In genomic region chr2:186543561-186544131, GRCh38 we compare ENCODE assay signal across 10 cellular contexts. TPM values are rescaled to one million over a fixed set of nuclear protein-coding genes. Genes with fewer than 3 reads are reported as not detected.
DNase-seq lines count a peak whose midpoint lies in the region; ATAC-seq, FAIRE-seq and TF ChIP-seq lines count a peak whose summit lies in the region.
"Had no signal": no experiment of that assay in that cellular context is flagged by ENCODE, and none has a peak within 500 bp of the region (broad histone marks: within the 10 kb centered on the region; RNA-seq: fewer than 3 reads in every experiment).

No MANE protein-coding gene starts in this region.

- H3K9ac ChIP-seq in colonic mucosa (ENCODE audit: low read depth in 2 of 2, low read length in 2 of 2), result no peak overlapping the region

- H3K9me3 ChIP-seq in colonic mucosa (no peaks in the 10 kb centered on the region), lower lobe of right lung (no peaks in the 10 kb centered on the region)

- no peak overlapping the region for H3K4me3 ChIP-seq in colonic mucosa
- H3K4me3 ChIP-seq in lower lobe of right lung, result no peak overlapping the region

- no peak for FAIRE-seq in urothelium cell line (lab: Jason Lieb, UNC)

- H3K27me3 ChIP-seq in colonic mucosa (no peaks in the 10 kb centered on the region), lower lobe of right lung (ENCODE audit: low read depth) (no peaks in the 10 kb centered on the region)

- H3K4me1 ChIP-seq in colonic mucosa (no peaks in the 10 kb centered on the region), lower lobe of right lung (peaks cover 5% of the 10 kb centered on the region)

- no peaks in the 10 kb centered on the region for H3K36me3 ChIP-seq in colonic mucosa
- no peaks in the 10 kb centered on the region for H3K36me3 ChIP-seq in lower lobe of right lung

- intact Hi-C loops in colonic mucosa (cut with DNase I), result no loop called here
- intact Hi-C loops in lower lobe of right lung (cut with DNase I), result no loop called here

- DNase-seq in DMS53 (lab: John Stamatoyannopoulos, UW) (peak; percentile 58), DMS53 treated with DMSO at 0.1 percent for 48 hours (lab: John Stamatoyannopoulos, UW; ENCODE audit: unreplicated experiment) (no peak), colonic mucosa (no peak), lower lobe of right lung (no peak), urothelium cell line (ENCODE audit: low spot score) (peak; percentile 21), NCI-H1092 (lab: John Stamatoyannopoulos, UW) (no peak)
- DNase-seq: 8988T, NCI-H774 had no signal

- H3K27ac ChIP-seq in colonic mucosa, result peak overlapping the region; percentile 44
- peak overlapping the region; percentile 25 for H3K27ac ChIP-seq in lower lobe of right lung

- TF ChIP-seq CTCF in colonic mucosa (IDR thresholded peaks at IDR 0.05), result no peak
- no peak for TF ChIP-seq CTCF in lower lobe of right lung (IDR thresholded peaks at IDR 0.05)

- ATAC-seq in lower lobe of right lung (no peak), HG03565 (IDR thresholded peaks at IDR 0.05; ENCODE audit: unreplicated experiment) (no peak), HG03139 (IDR thresholded peaks at IDR 0.05; ENCODE audit: unreplicated experiment) (no peak)

RNA-seq across cellular contexts. Expression of gene ITGAV, which starts 46.2 kb away (rescaled TPM):
- 10 to 100 TPM; 31.6 to 54.6 TPM for total RNA-seq in colonic mucosa
- 46.6 TPM for total RNA-seq in lower lobe of right lung

RNA-seq across cellular contexts. Expression of gene ZC3H15, which starts 57.6 kb away (rescaled TPM):
- total RNA-seq in colonic mucosa (10 to 100 TPM; 49.6 to 64.2 TPM), lower lobe of right lung (44.2 TPM)

Comparison
In these comparisons a context has a peak if more than half of its experiments do, and no peak if none do; other contexts are left out.
1. DNase-seq: peak in DMS53 (single experiment) and urothelium cell line (single experiment); none in DMS53 treated with DMSO at 0.1 percent for 48 hours (single experiment), colonic mucosa (single experiment), lower lobe of right lung (single experiment) and NCI-H1092 (single experiment).